In genomic region chr1:41640756-41641482, GRCh38 we compare ENCODE assay signal across 24 cellular contexts.
DNase-seq lines count a peak whose midpoint lies in the region; ATAC-seq, FAIRE-seq and TF ChIP-seq lines count a peak whose summit lies in the region.
"Had no signal": no experiment of that assay in that cellular context is flagged by ENCODE, and none has a peak within 500 bp of the region (broad histone marks: within the 10 kb centered on the region; RNA-seq: fewer than 3 reads in every experiment).

No MANE protein-coding gene starts in this region.

- CTCF ChIA-PET in GM12878 (lab: Yijun Ruan, JAX): interaction anchor here (0.7 to 1.3 kb wide), 6 partner anchors 15 to 251 kb away, joined by 3 to 4 read pairs (median 3); no protein-coding TSS in a partner anchor

- TF ChIP-seq RAD21 in GM12878 (IDR thresholded peaks at IDR 0.05; ENCODE audit: insufficient read depth, low read depth, low read length): no peak

- no peak for DNase-seq in activated T-cell treated with anti-CD3 and anti-CD28 coated beads, Interleukin-2, amount 50 U/mL, for 4 hours
- no peak for DNase-seq in activated T-cell treated with anti-CD3 and anti-CD28 coated beads for 4 hours
- DNase-seq in GM12878 (ENCODE audit: low read depth, low spot score): no peak
- peak; percentile 17 for DNase-seq in upper lobe of right lung
- no peak for DNase-seq in stimulated activated CD4-positive, alpha-beta T cell treated with anti-CD3 and anti-CD28 coated beads, Interleukin-2, amount 100 ng/mL, for 24 hours
- DNase-seq in DMS114 treated with DMSO at 0.1 percent for 48 hours (lab: John Stamatoyannopoulos, UW; ENCODE audit: unreplicated experiment): no peak
- DNase-seq in effector memory CD4-positive, alpha-beta T cell: no peak
- DNase-seq: activated CD4-positive, alpha-beta T cell treated with anti-CD3 and anti-CD28 coated beads for 1 hour; activated naive CD4-positive, alpha-beta T cell; C1 segment of cervical spinal cord; caudate nucleus; dermis blood vessel endothelial cell; DMS153; Karpas-422; left cardiac atrium; naive thymus-derived CD8-positive, alpha-beta T cell; NCI-H1694 treated with DMSO at 0.1 percent for 48 hours; NCI-H69; OCI-M1; retina had no signal

- RAD21 ChIA-PET in GM12878 (lab: Charles Lee; ENCODE audit: unreplicated experiment): interaction anchor here (1.0 to 7.0 kb wide), 5 partner anchors 16 to 109 kb away, joined by 3 to 83 read pairs (median 7); no protein-coding TSS in a partner anchor

- H3K79me2 ChIP-seq in GM12878 (ENCODE audit: control insufficient read depth, insufficient read depth, low read length): no peaks in the 10 kb centered on the region; the same call in 1 of the 2 replicates

- peaks cover 23% of the 10 kb centered on the region for H3K36me3 Mint-ChIP-seq in activated T-cell treated with anti-CD3 and anti-CD28 coated beads, Interleukin-2, amount 50 U/mL, for 4 hours (ENCODE audit: insufficient read depth)
- H3K36me3 Mint-ChIP-seq: memory B cell had no signal

- 44% methylated on average over 8 of the region's 8 CpGs for WGBS in GM12878 (ENCODE audit: insufficient coverage, insufficient replicate concordance, low lambda C conversion rate, missing lambda C conversion rate)

- H4K20me1 ChIP-seq in GM12878 (ENCODE audit: control insufficient read depth, insufficient read depth): no peaks in the 10 kb centered on the region

- no peak overlapping the region for H3K27ac ChIP-seq in GM12878 (ENCODE audit: control insufficient read depth, insufficient read depth)
- no peak overlapping the region for H3K27ac ChIP-seq in upper lobe of right lung
- H3K27ac ChIP-seq in effector memory CD4-positive, alpha-beta T cell (ENCODE audit: insufficient read depth, low read length, poor library complexity, severe bottlenecking): no peak overlapping the region
- H3K27ac ChIP-seq: ascending aorta had no signal

- H3K27me3 Mint-ChIP-seq in activated T-cell treated with anti-CD3 and anti-CD28 coated beads, Interleukin-2, amount 50 U/mL, for 4 hours (ENCODE audit: low read depth): no peaks in the 10 kb centered on the region
- H3K27me3 Mint-ChIP-seq: memory B cell; naive thymus-derived CD8-positive, alpha-beta T cell had no signal

- no peak overlapping the region for H2AFZ ChIP-seq in GM12878 (ENCODE audit: control insufficient read depth, low read depth, low read length)

- no peak for TF ChIP-seq EP300 in GM12878 (IDR thresholded peaks at IDR 0.05; ENCODE audit: borderline replicate concordance in 1 of 2, control insufficient read depth in 1 of 2, low read depth in 2 of 2, low read length in 2 of 2)

- H3K4me1 ChIP-seq in GM12878 (ENCODE audit: control insufficient read depth, insufficient read depth, low read length) (peaks cover 43% of the 10 kb centered on the region), upper lobe of right lung (peaks cover 6% of the 10 kb centered on the region)
- H3K4me1 ChIP-seq in effector memory CD4-positive, alpha-beta T cell (ENCODE audit: control insufficient read depth, insufficient read depth, low read length, poor library complexity, severe bottlenecking): peaks cover 7% of the 10 kb centered on the region
- H3K4me1 ChIP-seq: ascending aorta had no signal

- no peaks in the 10 kb centered on the region for H3K9me3 ChIP-seq in GM12878 (replicated peaks; ENCODE audit: control insufficient read depth, insufficient read depth, low read length)
- H3K9me3 ChIP-seq in upper lobe of right lung: no peaks in the 10 kb centered on the region
- no peaks in the 10 kb centered on the region for H3K9me3 ChIP-seq in effector memory CD4-positive, alpha-beta T cell (ENCODE audit: control insufficient read depth, low read length)
- H3K9me3 ChIP-seq: ascending aorta had no signal

- no peak for FAIRE-seq in GM12878 (lab: Jason Lieb, UNC)
- FAIRE-seq: G401.6 had no signal

- POLR2A ChIA-PET in GM12878 (lab: Charles Lee): interaction anchor here (0.6 to 3.5 kb wide), 6 partner anchors 12 to 88 kb away, joined by 3 to 15 read pairs (median 3); no protein-coding TSS in a partner anchor

- peaks cover 38% of the 10 kb centered on the region for H3K4me1 Mint-ChIP-seq in activated T-cell treated with anti-CD3 and anti-CD28 coated beads, Interleukin-2, amount 50 U/mL, for 4 hours (ENCODE audit: low read depth)

- TF ChIP-seq POLR2A in GM12878 (IDR thresholded peaks at IDR 0.05; ENCODE audit: low read depth, low read length): no peak

- ATAC-seq in activated T-cell treated with anti-CD3 and anti-CD28 coated beads, Interleukin-2, amount 50 U/mL, for 4 hours: peak in 1 of 2 donors; percentile 9
- ATAC-seq in HG02759 (IDR thresholded peaks at IDR 0.05; ENCODE audit: unreplicated experiment): peak; percentile 9
- ATAC-seq in GM12878: no peak; the same call in 1 of the 3 replicates
- ATAC-seq in upper lobe of right lung: no peak

- no peak overlapping the region for H3K9ac ChIP-seq in GM12878 (ENCODE audit: control insufficient read depth, insufficient read depth, low read length)

- H3K9me3 Mint-ChIP-seq in activated T-cell treated with anti-CD3 and anti-CD28 coated beads, Interleukin-2, amount 50 U/mL, for 4 hours: no peaks in the 10 kb centered on the region
- H3K9me3 Mint-ChIP-seq: memory B cell; naive thymus-derived CD8-positive, alpha-beta T cell had no signal

- no TSS peak for BruUV-seq in GM12878 (replicated peaks; lab: Mats Ljungman, UMichigan)

- H3K4me3 Mint-ChIP-seq in activated T-cell treated with anti-CD3 and anti-CD28 coated beads, Interleukin-2, amount 50 U/mL, for 4 hours: peak overlapping the region; percentile 27
- H3K4me3 Mint-ChIP-seq: memory B cell had no signal

- no peak overlapping the region for H3K4me3 ChIP-seq in GM12878
- no peak overlapping the region for H3K4me3 ChIP-seq in upper lobe of right lung
- no peak overlapping the region for H3K4me3 ChIP-seq in effector memory CD4-positive, alpha-beta T cell (ENCODE audit: insufficient read depth, low read depth, low read length, poor library complexity, severe bottlenecking)
- H3K4me3 ChIP-seq: ascending aorta had no signal

- SMC1A ChIA-PET in GM12878 (lab: Charles Lee; ENCODE audit: uncharacterized antibody, unreplicated experiment): interaction anchor here (1.0 to 8.1 kb wide), 6 partner anchors 11 to 83 kb away, joined by 3 to 102 read pairs (median 4); no protein-coding TSS in a partner anchor

- peak overlapping the region; percentile 22; the same call in 1 of the 2 replicates for H3K4me2 ChIP-seq in GM12878 (ENCODE audit: control insufficient read depth, insufficient read depth)

- H3K27me3 ChIP-seq in GM12878 (replicated peaks in 1 of 2; ENCODE audit: control insufficient read depth in 2 of 2, insufficient read depth in 2 of 2, low read length in 1 of 2) (no peaks in the 10 kb centered on the region), upper lobe of right lung (no peaks in the 10 kb centered on the region)
- H3K27me3 ChIP-seq in effector memory CD4-positive, alpha-beta T cell (replicated peaks; ENCODE audit: control insufficient read depth, insufficient read depth, low read length, poor library complexity, severe bottlenecking): no peaks in the 10 kb centered on the region
- H3K27me3 ChIP-seq: ascending aorta had no signal

- H3K36me3 ChIP-seq in GM12878 (ENCODE audit: control insufficient read depth in 2 of 2, insufficient read depth in 2 of 2, low read length in 1 of 2) (no peaks in the 10 kb centered on the region; a peak in 1 of 4 replicates), upper lobe of right lung (no peaks in the 10 kb centered on the region)
- H3K36me3 ChIP-seq in effector memory CD4-positive, alpha-beta T cell (ENCODE audit: control insufficient read depth, insufficient read depth, low read length): peaks cover 3% of the 10 kb centered on the region
- H3K36me3 ChIP-seq: ascending aorta had no signal

- no peak for TF ChIP-seq CTCF in GM12878 (IDR thresholded peaks at IDR 0.05 in 2 of 3, conservative IDR thresholded peaks at IDR 0.05 in 1 of 3; ENCODE audit: control insufficient read depth in 2 of 3, extremely low read depth in 1 of 3, insufficient read depth in 1 of 3, low read depth in 3 of 3, low read length in 3 of 3)
- TF ChIP-seq CTCF in upper lobe of right lung (IDR thresholded peaks at IDR 0.05): no peak

- in situ Hi-C loops in GM12878 (cut with MboI): no loop called here

- intact Hi-C loops in GM12878 (cut with micrococcal nuclease; ENCODE audit: unreplicated experiment) (no loop called here), upper lobe of right lung (cut with DNase I) (no loop called here)

TF ChIP-seq in GM12878, 131 proteins besides CTCF, POLR2A, EP300 and RAD21:
- TF ChIP-seq NKRF (conservative IDR thresholded peaks at IDR 0.05): no peak
- TF ChIP-seq SRF (IDR thresholded peaks at IDR 0.05; ENCODE audit: low read depth in 2 of 2, low read length in 2 of 2): no peak
